ENCODE assay signal across 8 cellular contexts in genomic region chr4:110586137-110586850, GRCh38. TPM values are rescaled to one million over a fixed set of nuclear protein-coding genes. Genes with fewer than 3 reads are reported as not detected.
DNase-seq lines count a peak whose midpoint lies in the region; ATAC-seq, FAIRE-seq and TF ChIP-seq lines count a peak whose summit lies in the region.

No MANE protein-coding gene starts in this region.

- no peaks in the 10 kb centered on the region for H3K27me3 ChIP-seq in H1 (replicated peaks in 1 of 4; ENCODE audit: control insufficient read depth in 3 of 4, extremely low read depth in 1 of 4, insufficient read depth in 3 of 4, low read length in 3 of 4)

- H4K91ac ChIP-seq in H1 (replicated peaks; ENCODE audit: insufficient read length, low read length), result no peak overlapping the region

- POLR2A ChIA-PET in H1 (lab: Charles Lee; ENCODE audit: partially characterized antibody), result no interaction called here

- ATAC-seq in HG03280 (IDR thresholded peaks at IDR 0.05; ENCODE audit: unreplicated experiment) (no peak), GM21367 (IDR thresholded peaks at IDR 0.05; ENCODE audit: unreplicated experiment) (no peak)

- no peak for TF ChIP-seq EP300 in H1 (IDR thresholded peaks at IDR 0.05; ENCODE audit: borderline replicate concordance in 1 of 2, low read depth in 2 of 2, low read length in 2 of 2)

- H2BK20ac ChIP-seq in H1 (ENCODE audit: low read length), result no peak overlapping the region

- H3K23me2 ChIP-seq in H1 (ENCODE audit: low read depth, low read length), result no peaks in the 10 kb centered on the region

- no peak overlapping the region for H2BK120ac ChIP-seq in H1 (replicated peaks; ENCODE audit: low read depth, low read length)

- FAIRE-seq in H1 (lab: Jason Lieb, UNC) (peak; percentile 28), GM12891 (lab: Jason Lieb, UNC) (no peak)

- no peak overlapping the region for H3K4me2 ChIP-seq in H1 (ENCODE audit: insufficient read depth in 1 of 2, low read depth in 2 of 2, low read length in 2 of 2)

- no peak overlapping the region for H3K27ac ChIP-seq in H1 (ENCODE audit: low read depth, low read length)

- no peak overlapping the region for H4K8ac ChIP-seq in H1 (ENCODE audit: extremely low read depth, insufficient read depth, low read length)

- H2BK15ac ChIP-seq in H1 (ENCODE audit: low read length), result no peak overlapping the region

- H4K5ac ChIP-seq in H1 (ENCODE audit: insufficient read length, low read depth, low read length), result no peak overlapping the region

- TF ChIP-seq RAD21 in H1 (IDR thresholded peaks at IDR 0.05 in 1 of 2, conservative IDR thresholded peaks at IDR 0.05 in 1 of 2; ENCODE audit: low read depth in 2 of 2, low read length in 2 of 2), result peak; percentile 39 to 50

- no peak overlapping the region for H3K4ac ChIP-seq in H1 (replicated peaks; ENCODE audit: insufficient read length, low read depth, low read length)

- H4K20me1 ChIP-seq in H1 (replicated peaks in 1 of 2; ENCODE audit: control insufficient read depth in 1 of 2, insufficient read depth in 2 of 2, low read length in 2 of 2), result no peaks in the 10 kb centered on the region

- H3K18ac ChIP-seq in H1 (ENCODE audit: extremely low read depth, low read length), result no peak overlapping the region

- H3K9me3 ChIP-seq in H1 (ENCODE audit: insufficient read depth in 2 of 2, low read depth in 1 of 2, low read length in 1 of 2), result peaks cover 0 to 3% of the 10 kb centered on the region in 2 experiments; a peak in 1 of 4 replicates

- H3K9ac ChIP-seq in H1 (replicated peaks in 1 of 4; ENCODE audit: extremely low read depth in 1 of 4, low read depth in 3 of 4, low read length in 3 of 4), result no peak overlapping the region

- no peaks in the 10 kb centered on the region for H3K79me2 ChIP-seq in H1 (ENCODE audit: control insufficient read depth in 1 of 2, insufficient read depth in 2 of 2, low read length in 2 of 2)

- no peak for TF ChIP-seq POLR2A in H1 (IDR thresholded peaks at IDR 0.05; ENCODE audit: control extremely low read depth in 1 of 2, low read depth in 2 of 2, low read length in 2 of 2)
- no peak for TF ChIP-seq POLR2A in GM12891 (IDR thresholded peaks at IDR 0.05; ENCODE audit: low read depth, low read length)

- H2AFZ ChIP-seq in H1 (ENCODE audit: low read length), result peak overlapping the region; percentile 88; the same call in 1 of the 2 replicates

- no peaks in the 10 kb centered on the region for H3K4me1 ChIP-seq in H1 (replicated peaks in 1 of 4; ENCODE audit: control insufficient read depth in 3 of 4, insufficient read depth in 4 of 4, low read length in 3 of 4)

- H3K4me3 ChIP-seq in H1 (ENCODE audit: extremely low read depth in 1 of 4, insufficient read depth in 2 of 4, low read depth in 3 of 4, low read length in 4 of 4), result no peak overlapping the region

- H3K36me3 ChIP-seq in H1 (ENCODE audit: control insufficient read depth in 2 of 4, insufficient read depth in 4 of 4, low read length in 3 of 4), result no peaks in the 10 kb centered on the region

- H2BK5ac ChIP-seq in H1 (ENCODE audit: low read depth, low read length), result no peak overlapping the region

- CTCF ChIA-PET in H1 (lab: Charles Lee; ENCODE audit: partially characterized antibody), result interaction anchor here (0.6 to 1.8 kb wide), 19 partner anchors 9 to 1964 kb away, joined by 3 to 8 read pairs (median 4); no protein-coding TSS in a partner anchor

- peak; percentile 57; the same call in 2 of the 3 replicates for TF ChIP-seq CTCF in GM12872 (IDR thresholded peaks at IDR 0.05; ENCODE audit: insufficient read depth, low read depth, low read length)
- TF ChIP-seq CTCF in H1 (IDR thresholded peaks at IDR 0.05; ENCODE audit: control extremely low read depth in 1 of 3, insufficient read depth in 1 of 3, low read depth in 1 of 3, low read length in 3 of 3), result peak in 2 of 3 experiments; percentile 41 to 47; a peak in 2 of 4 replicates

- 51% methylated on average over 6 of the region's 6 CpGs; no CpG with 5 or more reads in 1 of the 2 experiments for WGBS in H1 (ENCODE audit: extremely low coverage in 1 of 2, insufficient coverage in 1 of 2, insufficient read length in 1 of 2, insufficient replicate concordance in 2 of 2, low coverage in 1 of 2, low lambda C conversion rate in 2 of 2, missing lambda C conversion rate in 1 of 2), 2 experiments

- no peak overlapping the region for H3K14ac ChIP-seq in H1 (ENCODE audit: insufficient read length)

- no peaks in the 10 kb centered on the region; the same call in 1 of the 2 replicates for H3K79me1 ChIP-seq in H1 (ENCODE audit: low read depth, low read length)

- DNase-seq in NCI-H69 (lab: John Stamatoyannopoulos, UW), result peak; percentile 48
- DNase-seq in H1 (ENCODE audit: low read depth in 1 of 2, low spot score in 2 of 2), result no peak
- DNase-seq in non-pigmented ciliary epithelial cell (ENCODE audit: low read depth), result peak; percentile 30
- no peak for DNase-seq in GM12891 (ENCODE audit: insufficient read length, low spot score)
- DNase-seq in NCI-H128 (lab: John Stamatoyannopoulos, UW; ENCODE audit: unreplicated experiment), result no peak

- H2AK5ac ChIP-seq in H1 (ENCODE audit: low read depth, low read length), result no peak overlapping the region

- no peak overlapping the region for H3K23ac ChIP-seq in H1 (ENCODE audit: insufficient read length)

- no peak overlapping the region for H2BK12ac ChIP-seq in H1 (ENCODE audit: low read depth, low read length)

- H3K56ac ChIP-seq in H1 (replicated peaks; ENCODE audit: insufficient read length, low read depth, low read length), result no peak overlapping the region

TF ChIP-seq in GM12891, 5 proteins besides CTCF, POLR2A, EP300 and RAD21:
- TF ChIP-seq SPI1 (IDR thresholded peaks at IDR 0.05; ENCODE audit: low read depth, low read length), result no peak
- no peak for TF ChIP-seq POLR2AphosphoS5 (IDR thresholded peaks at IDR 0.05; ENCODE audit: low read depth, low read length)
- no peak for TF ChIP-seq PAX5 (IDR thresholded peaks at IDR 0.05; ENCODE audit: insufficient read depth, low read length, severe bottlenecking)
- no peak for TF ChIP-seq TAF1 (IDR thresholded peaks at IDR 0.05; ENCODE audit: low read depth, low read length)
- TF ChIP-seq POU2F2 (IDR thresholded peaks at IDR 0.05; ENCODE audit: low read depth, low read length), result no peak

RNA-seq across cellular contexts. Expression of gene PITX2, which starts 36.6 kb away (rescaled TPM):
- 0.44 and 0.67 TPM in 2 replicates for total RNA-seq in H1 (2021; fragmentation: NEBNext Ultra II Directional; extraction: Animal tissue kit (Norgen Biotek cat#: 25700))
- 0.09 and 0.31 TPM in 2 replicates for polyA plus RNA-seq in H1 (2011; rRNA removed)
- 0.08 TPM for polyA plus RNA-seq in H1 (2011; cell fraction: cytosol; rRNA removed)
- polyA plus RNA-seq in H1 (2011; cell fraction: nucleus; rRNA removed), result 0.13 TPM
- 0.14 to 0.50 TPM (median 0.25 TPM) in 4 replicates for polyA plus RNA-seq in H1 (2012, experiment 1 of 2)
- polyA plus RNA-seq in H1 (2012, experiment 2 of 2), result 0.26 TPM
- polyA plus RNA-seq in H1 (2013, experiment 1 of 2), result 0.85 TPM
- polyA plus RNA-seq in H1 (2013, experiment 2 of 2), result 0.64 TPM
- polyA minus RNA-seq in H1 (2011; rRNA and poly(A)+ RNA removed), result not detected in 2 replicates
- not detected for polyA minus RNA-seq in H1 (2011; cell fraction: cytosol; rRNA and poly(A)+ RNA removed)
- 0.40 TPM for polyA minus RNA-seq in H1 (2011; cell fraction: nucleus; rRNA and poly(A)+ RNA removed)
- polyA plus RNA-seq in GM12891 (2012; ENCODE audit: low read depth, missing spikeins), result not detected

Comparison
In these comparisons a context has a peak if more than half of its experiments do, and no peak if none do; other contexts are left out.
1. DNase-seq: peak in NCI-H69 (single experiment) and non-pigmented ciliary epithelial cell (single experiment); none in H1 (0 of 2), GM12891 (single experiment) and NCI-H128 (single experiment).